Comparison of ENCODE assay signal across 23 cellular contexts in genomic region chr6:161137839-161138544, GRCh38.
DNase-seq lines count a peak whose midpoint lies in the region; ATAC-seq, FAIRE-seq and TF ChIP-seq lines count a peak whose summit lies in the region.
"Had no signal": no experiment of that assay in that cellular context is flagged by ENCODE, and none has a peak within 500 bp of the region (broad histone marks: within the 10 kb centered on the region; RNA-seq: fewer than 3 reads in every experiment).

No MANE protein-coding gene starts in this region.

- no peak overlapping the region for H3K27ac Mint-ChIP-seq in activated CD8-positive, alpha-beta memory T cell treated with anti-CD3 and anti-CD28 coated beads, Interleukin-2, amount 10 ng/mL, durations not matched to agents 7 days and 5 days
- H3K27ac Mint-ChIP-seq in endothelial cell (ENCODE audit: unreplicated experiment) = peak overlapping the region; percentile 30
- H3K27ac Mint-ChIP-seq: activated naive CD8-positive, alpha-beta T cell; nephron; stimulated activated naive CD8-positive, alpha-beta T cell treated with anti-CD3 and anti-CD28 coated beads, Interleukin-15, Interleukin-2, amounts not matched to agents 100 ng/mL and 50 ng/mL, for 24 hours had no signal

- H3K9me3 Mint-ChIP-seq in activated CD8-positive, alpha-beta memory T cell treated with anti-CD3 and anti-CD28 coated beads, Interleukin-2, amount 10 ng/mL, durations not matched to agents 7 days and 5 days (ENCODE audit: low read depth) = no peaks in the 10 kb centered on the region
- H3K9me3 Mint-ChIP-seq in endothelial cell (ENCODE audit: unreplicated experiment) = no peaks in the 10 kb centered on the region
- H3K9me3 Mint-ChIP-seq: CD4-positive, CD25-positive, alpha-beta regulatory T cell; central memory CD8-positive, alpha-beta T cell; nephron; stimulated activated naive CD8-positive, alpha-beta T cell treated with anti-CD3 and anti-CD28 coated beads, Interleukin-15, Interleukin-2, amounts not matched to agents 100 ng/mL and 50 ng/mL, for 24 hours had no signal

- DNase-seq in activated CD8-positive, alpha-beta memory T cell treated with anti-CD3 and anti-CD28 coated beads for 24 hours = peak; percentile 40
- no peak for DNase-seq in activated CD8-positive, alpha-beta memory T cell treated with anti-CD3 and anti-CD28 coated beads, Interleukin-2, amount 10 ng/mL, durations not matched to agents 7 days and 5 days
- DNase-seq in RKO (ENCODE audit: low spot score) = peak; percentile 10
- no peak for DNase-seq in endothelial cell (ENCODE audit: low spot score)
- peak; percentile 32 for DNase-seq in renal cortical epithelial cell (ENCODE audit: low read depth)
- no peak for DNase-seq in NCI-H1930 (lab: John Stamatoyannopoulos, UW)
- no peak for DNase-seq in MV-4-11 (lab: John Stamatoyannopoulos, UW)
- DNase-seq in HTR-8/SVneo (ENCODE audit: insufficient read length, low spot score) = no peak
- DNase-seq: activated CD8-positive, alpha-beta memory T cell treated with anti-CD3 and anti-CD28 coated beads, Interleukin-2, amount 50 U/mL, for 48 hours; CD4-positive, CD25-positive, alpha-beta regulatory T cell; DMS79; mesenchymal stem cell; NCI-H1436 treated with DMSO at 0.1 percent for 48 hours; NK-92 treated with Interleukin-12 subunit alpha and Interleukin-12 subunit beta, amount 100 ng/mL, for 24 hours; SHP77 treated with DMSO at 0.1 percent for 48 hours; stimulated activated CD4-positive, alpha-beta T cell treated with anti-CD3 and anti-CD28 coated beads, Interleukin-15, amount 100 ng/mL, for 24 hours; uterus had no signal

- TF ChIP-seq CTCF in endothelial cell (IDR thresholded peaks at IDR 0.05; ENCODE audit: unreplicated experiment) = no peak

- FAIRE-seq in HTR-8/SVneo (lab: Jason Lieb, UNC) = no peak
- FAIRE-seq: A549, endometrium had no signal

- no peak overlapping the region for H3K4me3 Mint-ChIP-seq in activated CD8-positive, alpha-beta memory T cell treated with anti-CD3 and anti-CD28 coated beads, Interleukin-2, amount 10 ng/mL, durations not matched to agents 7 days and 5 days
- no peak overlapping the region for H3K4me3 Mint-ChIP-seq in endothelial cell (ENCODE audit: unreplicated experiment)
- H3K4me3 Mint-ChIP-seq: activated naive CD8-positive, alpha-beta T cell; CD4-positive, CD25-positive, alpha-beta regulatory T cell; central memory CD8-positive, alpha-beta T cell; nephron; stimulated activated naive CD8-positive, alpha-beta T cell treated with anti-CD3 and anti-CD28 coated beads, Interleukin-15, Interleukin-2, amounts not matched to agents 100 ng/mL and 50 ng/mL, for 24 hours had no signal

- H3K4me1 Mint-ChIP-seq in activated CD8-positive, alpha-beta memory T cell treated with anti-CD3 and anti-CD28 coated beads, Interleukin-2, amount 10 ng/mL, durations not matched to agents 7 days and 5 days = no peaks in the 10 kb centered on the region
- peaks cover 11% of the 10 kb centered on the region for H3K4me1 Mint-ChIP-seq in endothelial cell (ENCODE audit: unreplicated experiment)
- H3K4me1 Mint-ChIP-seq: central memory CD8-positive, alpha-beta T cell had no signal

- H3K36me3 Mint-ChIP-seq in activated CD8-positive, alpha-beta memory T cell treated with anti-CD3 and anti-CD28 coated beads, Interleukin-2, amount 10 ng/mL, durations not matched to agents 7 days and 5 days = no peaks in the 10 kb centered on the region
- H3K36me3 Mint-ChIP-seq in endothelial cell (ENCODE audit: low read depth, unreplicated experiment) = peaks cover 40% of the 10 kb centered on the region
- H3K36me3 Mint-ChIP-seq: activated naive CD8-positive, alpha-beta T cell had no signal

- ATAC-seq in activated CD8-positive, alpha-beta memory T cell treated with anti-CD3 and anti-CD28 coated beads, Interleukin-2, amount 10 ng/mL, durations not matched to agents 7 days and 5 days = no peak

- no peaks in the 10 kb centered on the region for H3K27me3 Mint-ChIP-seq in activated CD8-positive, alpha-beta memory T cell treated with anti-CD3 and anti-CD28 coated beads, Interleukin-2, amount 10 ng/mL, durations not matched to agents 7 days and 5 days
- peaks cover 15% of the 10 kb centered on the region for H3K27me3 Mint-ChIP-seq in endothelial cell (ENCODE audit: unreplicated experiment)
- H3K27me3 Mint-ChIP-seq: activated naive CD8-positive, alpha-beta T cell; CD4-positive, CD25-positive, alpha-beta regulatory T cell; central memory CD8-positive, alpha-beta T cell; stimulated activated naive CD8-positive, alpha-beta T cell treated with anti-CD3 and anti-CD28 coated beads, Interleukin-15, Interleukin-2, amounts not matched to agents 100 ng/mL and 50 ng/mL, for 24 hours had no signal

- CTCF ChIA-PET in activated CD8-positive, alpha-beta memory T cell treated with anti-CD3 and anti-CD28 coated beads, Interleukin-2, amount 10 ng/mL, durations not matched to agents 7 days and 5 days (lab: Charles Lee) = no interaction called here

Comparison
In these comparisons a context has a peak if more than half of its experiments do, and no peak if none do; other contexts are left out.
1. DNase-seq: peak in activated CD8-positive, alpha-beta memory T cell treated with anti-CD3 and anti-CD28 coated beads for 24 hours (single experiment), RKO (single experiment) and renal cortical epithelial cell (single experiment); none in activated CD8-positive, alpha-beta memory T cell treated with anti-CD3 and anti-CD28 coated beads, Interleukin-2, amount 10 ng/mL, durations not matched to agents 7 days and 5 days (single experiment), endothelial cell (single experiment), NCI-H1930 (0 of 2), MV-4-11 (single experiment) and HTR-8/SVneo (single experiment).